Comparison of ENCODE assay signal across 31 cellular contexts in genomic region chr9:111805262-111805661, GRCh38. TPM values are rescaled to one million over a fixed set of nuclear protein-coding genes. Genes with fewer than 3 reads are reported as not detected.
DNase-seq lines count a peak whose midpoint lies in the region; ATAC-seq and TF ChIP-seq lines count a peak whose summit lies in the region.
"Had no signal": no experiment of that assay in that cellular context is flagged by ENCODE, and none has a peak within 500 bp of the region (broad histone marks: within the 10 kb centered on the region; RNA-seq: fewer than 3 reads in every experiment).

No MANE protein-coding gene starts in this region.

- H3K4me2 ChIP-seq in PC-9 (peak overlapping the region; percentile 62), mammary epithelial cell (ENCODE audit: insufficient read depth, low read depth, low read length) (peak overlapping the region; percentile 56), skeletal muscle satellite cell (ENCODE audit: low read length) (no peak overlapping the region)
- H3K4me2 ChIP-seq: GM23338 had no signal

- BruUV-seq in PC-9 (replicated peaks; lab: Mats Ljungman, UMichigan) (TSS peak; percentile 70), mammary epithelial cell (replicated peaks; lab: Mats Ljungman, UMichigan) (no TSS peak)

- peaks cover 4% of the 10 kb centered on the region for H3K9me3 ChIP-seq in PC-9 (ENCODE audit: insufficient read depth, low read depth)
- no peaks in the 10 kb centered on the region for H3K9me3 ChIP-seq in mammary epithelial cell (replicated peaks; ENCODE audit: insufficient read depth, low read length)
- H3K9me3 ChIP-seq in skeletal muscle satellite cell (replicated peaks; ENCODE audit: low read length), result no peaks in the 10 kb centered on the region
- H3K9me3 ChIP-seq: lower lobe of right lung, sigmoid colon, upper lobe of right lung had no signal

- H3K36me3 ChIP-seq in PC-9 (ENCODE audit: low read depth) (no peaks in the 10 kb centered on the region), mammary epithelial cell (ENCODE audit: insufficient read depth, low read length) (no peaks in the 10 kb centered on the region), skeletal muscle satellite cell (ENCODE audit: insufficient read depth, low read length) (no peaks in the 10 kb centered on the region)
- H3K36me3 ChIP-seq: cardiac muscle cell, lower lobe of right lung, sigmoid colon, upper lobe of right lung had no signal

- peak; percentile 35 for DNase-seq in NCI-H82 (lab: John Stamatoyannopoulos, UW)
- no peak for DNase-seq in NCI-H82 treated with DMSO at 0.1 percent for 48 hours (lab: John Stamatoyannopoulos, UW; ENCODE audit: unreplicated experiment)
- DNase-seq in PC-9, result no peak
- no peak for DNase-seq in mammary epithelial cell
- DNase-seq in stimulated activated CD4-positive, alpha-beta T cell treated with anti-CD3 and anti-CD28 coated beads, Interleukin-4, amount 100 ng/mL, for 1 hour, result no peak
- no peak for DNase-seq in SIG-M5 treated with dmso at 0.1 percent for 504 hours (lab: John Stamatoyannopoulos, UW; ENCODE audit: unreplicated experiment)
- DNase-seq: activated CD4-positive, alpha-beta memory T cell treated with anti-CD3 and anti-CD28 coated beads for 36 hours; activated gamma-delta T cell; amygdala; CD8-positive, alpha-beta memory T cell; cortex of kidney; DMS153; islet precursor cell; Kasumi-1; lower lobe of right lung; NCI-H187; NCI-H526; sigmoid colon; stimulated activated CD8-positive, alpha-beta memory T cell treated with anti-CD3 and anti-CD28 coated beads, Interleukin-4, amount 100 ng/mL, for 48 hours; T1000; upper lobe of right lung had no signal

- no peaks in the 10 kb centered on the region for H3K9me2 ChIP-seq in PC-9 (ENCODE audit: insufficient read depth)

- POLR2A ChIA-PET in PC-9 (lab: Charles Lee; ENCODE audit: unreplicated experiment), result interaction anchor here (0.6 kb wide), 1 partner anchor 123 kb away, joined by 7 read pairs; no protein-coding TSS in a partner anchor

- H3K27ac ChIP-seq in PC-9, result peak overlapping the region; percentile 93
- H3K27ac ChIP-seq in mammary epithelial cell (ENCODE audit: insufficient read depth, low read depth, low read length), result peak overlapping the region; percentile 99
- H3K27ac ChIP-seq: 22Rv1, cardiac muscle cell, lower lobe of right lung, sigmoid colon, upper lobe of right lung had no signal

- H3K4me1 ChIP-seq in PC-9 (replicated peaks; ENCODE audit: insufficient read depth) (peaks cover 29% of the 10 kb centered on the region), mammary epithelial cell (ENCODE audit: insufficient read depth, low read length) (peaks cover 26% of the 10 kb centered on the region), skeletal muscle satellite cell (ENCODE audit: control insufficient read depth, insufficient read depth, low read length) (peaks cover 17% of the 10 kb centered on the region)
- H3K4me1 ChIP-seq: lower lobe of right lung, sigmoid colon, upper lobe of right lung had no signal

- H3K79me2 ChIP-seq in PC-9 (ENCODE audit: low read depth) (no peaks in the 10 kb centered on the region), mammary epithelial cell (ENCODE audit: insufficient read depth, low read length) (no peaks in the 10 kb centered on the region)

- peaks cover 22% of the 10 kb centered on the region for H3F3A ChIP-seq in PC-9 (ENCODE audit: insufficient read depth, low read depth)

- TF ChIP-seq CTCF in PC-9 (conservative IDR thresholded peaks at IDR 0.05) (no peak), mammary epithelial cell (conservative IDR thresholded peaks at IDR 0.05 in 1 of 2, IDR thresholded peaks at IDR 0.05 in 1 of 2; ENCODE audit: extremely low read depth in 1 of 2, insufficient read depth in 1 of 2, low read depth in 1 of 2, low read length in 2 of 2) (no peak)

- H3K9ac ChIP-seq in mammary epithelial cell (ENCODE audit: insufficient read depth, low read length) (peak overlapping the region; percentile 69), skeletal muscle satellite cell (ENCODE audit: low read depth, low read length) (peak overlapping the region; percentile 0)

- intact Hi-C loops in PC-9 (cut with micrococcal nuclease; ENCODE audit: unreplicated experiment), result loop anchor here (5.0 kb wide), 1 partner anchor 87 kb away; no protein-coding TSS in a partner anchor
- intact Hi-C loops in mammary epithelial cell (cut with micrococcal nuclease), result no loop called here

- H3K27me3 ChIP-seq in PC-9 (ENCODE audit: insufficient read depth, low read depth) (no peaks in the 10 kb centered on the region), mammary epithelial cell (ENCODE audit: insufficient read depth, low read length) (no peaks in the 10 kb centered on the region), skeletal muscle satellite cell (ENCODE audit: control insufficient read depth, insufficient read depth, low read length) (no peaks in the 10 kb centered on the region)
- H3K27me3 ChIP-seq: cardiac muscle cell, sigmoid colon, upper lobe of right lung had no signal

- peak overlapping the region; percentile 3; the same call in 1 of the 2 replicates for H3K4me3 ChIP-seq in PC-9
- no peak overlapping the region for H3K4me3 ChIP-seq in mammary epithelial cell (replicated peaks in 1 of 3; ENCODE audit: insufficient read depth in 1 of 3, low read depth in 2 of 3, low read length in 3 of 3)
- no peak overlapping the region for H3K4me3 ChIP-seq in skeletal muscle satellite cell (ENCODE audit: low read length)
- H3K4me3 ChIP-seq: cardiac muscle cell, GM23338, lower lobe of right lung, sigmoid colon, upper lobe of right lung had no signal

- CTCF ChIA-PET in PC-9 (lab: Charles Lee), result interaction anchor here (0.5 kb wide), 1 partner anchor 453 kb away, joined by 7 read pairs; no protein-coding TSS in a partner anchor
- CTCF ChIA-PET in mammary epithelial cell (lab: Charles Lee; ENCODE audit: low non-redundant PET), result interaction anchor here (0.7 kb wide), 1 partner anchor 85 kb away, joined by 3 read pairs; no protein-coding TSS in a partner anchor

- ATAC-seq in HG03196 (IDR thresholded peaks at IDR 0.05; ENCODE audit: unreplicated experiment), result no peak
- ATAC-seq: GM23338, WTC11 had no signal

- peak overlapping the region; percentile 52; the same call in 1 of the 2 replicates for H2AFZ ChIP-seq in PC-9
- H2AFZ ChIP-seq in mammary epithelial cell (ENCODE audit: low read depth, low read length), result peak overlapping the region; percentile 18
- H2AFZ ChIP-seq: GM23338 had no signal

- dilution Hi-C loops in mammary epithelial cell (cut with HindIII; ENCODE audit: low sequenced_read_pairs), result no loop called here

- H4K20me1 ChIP-seq in PC-9 (ENCODE audit: insufficient read depth) (no peaks in the 10 kb centered on the region), mammary epithelial cell (ENCODE audit: insufficient read depth, low read length) (no peaks in the 10 kb centered on the region)

- 91% methylated on average over 2 of the region's 2 CpGs for WGBS in mammary epithelial cell (ENCODE audit: low coverage, missing lambda C conversion rate)

- in situ Hi-C loops in mammary epithelial cell (cut with MboI; ENCODE audit: low sequenced_read_pairs in 2 of 2), result no loop called here

RNA-seq across cellular contexts. Expression of gene SHOC1, which starts 10.5 kb away (rescaled TPM):
- total RNA-seq in PC-9 (2021) (0.20 TPM in 1 of 2 replicates, not detected in the other), mammary epithelial cell (under 1 TPM; under 0.01 to 0.07 TPM)
- polyA plus RNA-seq in mammary epithelial cell, result 0.01 TPM
- polyA minus RNA-seq in mammary epithelial cell, result not detected
- not detected in 2 replicates for total RNA-seq in skeletal muscle satellite cell (2012; rRNA removed)
- total RNA-seq: activated CD4-positive, alpha-beta memory T cell treated with anti-CD3 and anti-CD28 coated beads for 36 hours; cardiac muscle cell; CD8-positive, alpha-beta memory T cell; GM23338; mucosa of gallbladder; posterior vena cava; sigmoid colon; subcutaneous adipose tissue; upper lobe of right lung; WTC11 had no signal
- polyA plus RNA-seq: CD8-positive, alpha-beta memory T cell; neural cell had no signal
